11 cellular contexts compared by ENCODE assay signal in the genomic region with DNA sequence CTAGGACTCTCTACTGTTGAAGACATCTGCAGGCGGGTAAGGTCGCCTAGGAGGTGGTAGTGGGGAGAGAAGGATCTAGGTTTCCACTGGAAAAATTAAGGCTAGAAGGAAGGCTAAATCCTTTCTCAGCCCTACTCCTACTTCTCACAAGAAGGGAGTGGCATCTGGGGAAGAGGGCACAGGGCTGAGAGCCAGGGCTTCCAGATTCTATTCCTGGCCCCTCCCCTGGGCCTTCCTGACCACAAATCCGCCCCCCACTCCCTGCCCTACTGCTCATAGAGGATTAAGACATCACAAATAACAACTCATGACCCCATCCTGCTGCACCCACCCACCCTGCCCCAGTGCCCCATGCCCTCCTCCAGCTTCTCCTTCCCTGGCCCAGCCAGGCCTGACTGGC. TPM values are rescaled to one million over a fixed set of nuclear protein-coding genes. Genes with fewer than 3 reads are reported as not detected.
DNase-seq lines count a peak whose midpoint lies in the region; ATAC-seq and TF ChIP-seq lines count a peak whose summit lies in the region.
"Had no signal": no experiment of that assay in that cellular context is flagged by ENCODE, and none has a peak within 500 bp of the region (broad histone marks: within the 10 kb centered on the region; RNA-seq: fewer than 3 reads in every experiment).

No MANE protein-coding gene starts in this region.

- 68 to 76% methylated on average over 3 of the region's 3 CpGs for WGBS in upper lobe of left lung, 2 donors

- H3K36me3 ChIP-seq in mucosa of rectum (ENCODE audit: control insufficient read depth in 2 of 2, insufficient read depth in 2 of 2, low read length in 2 of 2) = no peaks in the 10 kb centered on the region
- H3K36me3 ChIP-seq in upper lobe of left lung = peaks cover 0 to 19% (median 13%) of the 10 kb centered on the region in 4 donors

- POLR2A ChIA-PET in activated naive CD8-positive, alpha-beta T cell treated with anti-CD3 and anti-CD28 coated beads, Interleukin-2, amount 10 ng/mL, durations not matched to agents 7 days and 5 days (lab: Charles Lee) = no interaction called here
- POLR2A ChIA-PET in activated CD4-positive, alpha-beta T cell treated with anti-CD3 and anti-CD28 coated beads, Interleukin-2, amount 10 ng/mL, durations not matched to agents 7 days and 5 days (lab: Charles Lee) = no interaction called here

- peak in 1 of 4 donors; percentile 10 for TF ChIP-seq POLR2A in upper lobe of left lung (IDR thresholded peaks at IDR 0.05)

- H3K36me3 Mint-ChIP-seq in activated naive CD8-positive, alpha-beta T cell treated with anti-CD3 and anti-CD28 coated beads, Interleukin-2, amount 10 ng/mL, durations not matched to agents 7 days and 5 days = peaks cover 8% of the 10 kb centered on the region
- H3K36me3 Mint-ChIP-seq in activated naive CD8-positive, alpha-beta T cell treated with anti-CD3 and anti-CD28 coated beads for 36 hours = no peaks in the 10 kb centered on the region
- H3K36me3 Mint-ChIP-seq in activated CD4-positive, alpha-beta T cell treated with anti-CD3 and anti-CD28 coated beads, Interleukin-2, amount 10 ng/mL, durations not matched to agents 7 days and 5 days (ENCODE audit: low read depth) = peaks cover 5% of the 10 kb centered on the region

- peak overlapping the region; percentile 88 for H3K4me3 Mint-ChIP-seq in activated naive CD8-positive, alpha-beta T cell treated with anti-CD3 and anti-CD28 coated beads, Interleukin-2, amount 10 ng/mL, durations not matched to agents 7 days and 5 days
- H3K4me3 Mint-ChIP-seq in activated naive CD8-positive, alpha-beta T cell treated with anti-CD3 and anti-CD28 coated beads for 36 hours = no peak overlapping the region
- no peak overlapping the region for H3K4me3 Mint-ChIP-seq in activated CD4-positive, alpha-beta T cell treated with anti-CD3 and anti-CD28 coated beads, Interleukin-2, amount 10 ng/mL, durations not matched to agents 7 days and 5 days

- CTCF ChIA-PET in activated CD4-positive, alpha-beta T cell treated with anti-CD3 and anti-CD28 coated beads, Interleukin-2, amount 10 ng/mL, durations not matched to agents 7 days and 5 days (lab: Charles Lee) = interaction anchor here (1.0 to 2.9 kb wide), 3 partner anchors 15 to 46 kb away, joined by 4 to 13 read pairs (median 4); no protein-coding TSS in a partner anchor

- H3K4me1 Mint-ChIP-seq in activated naive CD8-positive, alpha-beta T cell treated with anti-CD3 and anti-CD28 coated beads, Interleukin-2, amount 10 ng/mL, durations not matched to agents 7 days and 5 days = peaks cover 15% of the 10 kb centered on the region
- peaks cover 4% of the 10 kb centered on the region for H3K4me1 Mint-ChIP-seq in activated naive CD8-positive, alpha-beta T cell treated with anti-CD3 and anti-CD28 coated beads for 36 hours
- H3K4me1 Mint-ChIP-seq in activated CD4-positive, alpha-beta T cell treated with anti-CD3 and anti-CD28 coated beads, Interleukin-2, amount 10 ng/mL, durations not matched to agents 7 days and 5 days = peaks cover 18% of the 10 kb centered on the region

- ATAC-seq in activated naive CD8-positive, alpha-beta T cell treated with anti-CD3 and anti-CD28 coated beads, Interleukin-2, amount 10 ng/mL, durations not matched to agents 7 days and 5 days (ENCODE audit: low read depth) = no peak
- no peak for ATAC-seq in upper lobe of left lung (ENCODE audit: low FRiP score in 2 of 2)

- peak overlapping the region; percentile 43 to 48 for H3K4me3 ChIP-seq in mucosa of rectum (ENCODE audit: low read length in 2 of 2)
- H3K4me3 ChIP-seq in upper lobe of left lung = peak overlapping the region in 3 of 4 donors; percentile 79 to 95 (median 84)

- no peak for DNase-seq in activated naive CD8-positive, alpha-beta T cell treated with anti-CD3 and anti-CD28 coated beads, Interleukin-2, amount 10 ng/mL, durations not matched to agents 7 days and 5 days
- no peak for DNase-seq in activated naive CD8-positive, alpha-beta T cell treated with anti-CD3 and anti-CD28 coated beads for 36 hours
- DNase-seq in upper lobe of left lung (peak in 1 of 2 donors; percentile 68), epidermal melanocyte (ENCODE audit: insufficient read length, low spot score) (no peak), putamen (ENCODE audit: low spot score) (no peak)
- no peak for DNase-seq in activated CD4-positive, alpha-beta T cell treated with anti-CD3 and anti-CD28 coated beads, Interleukin-2, amount 10 ng/mL, durations not matched to agents 7 days and 5 days
- DNase-seq: activated T-cell treated with anti-CD3 and anti-CD28 coated beads, Interleukin-2, amount 50 U/mL, for 1 hour; C1 segment of cervical spinal cord had no signal

- no peak overlapping the region for H3K27ac Mint-ChIP-seq in activated naive CD8-positive, alpha-beta T cell treated with anti-CD3 and anti-CD28 coated beads, Interleukin-2, amount 10 ng/mL, durations not matched to agents 7 days and 5 days
- H3K27ac Mint-ChIP-seq in activated naive CD8-positive, alpha-beta T cell treated with anti-CD3 and anti-CD28 coated beads for 36 hours = no peak overlapping the region
- H3K27ac Mint-ChIP-seq in activated CD4-positive, alpha-beta T cell treated with anti-CD3 and anti-CD28 coated beads, Interleukin-2, amount 10 ng/mL, durations not matched to agents 7 days and 5 days = no peak overlapping the region

- H3K9me3 ChIP-seq in mucosa of rectum (ENCODE audit: control insufficient read depth in 2 of 2, low read length in 2 of 2) = no peaks in the 10 kb centered on the region
- H3K9me3 ChIP-seq in upper lobe of left lung = no peaks in the 10 kb centered on the region

- no peak for TF ChIP-seq CTCF in upper lobe of left lung (IDR thresholded peaks at IDR 0.05)

- H3K27me3 Mint-ChIP-seq in activated naive CD8-positive, alpha-beta T cell treated with anti-CD3 and anti-CD28 coated beads, Interleukin-2, amount 10 ng/mL, durations not matched to agents 7 days and 5 days = peaks cover 27% of the 10 kb centered on the region
- peaks cover 44% of the 10 kb centered on the region for H3K27me3 Mint-ChIP-seq in activated naive CD8-positive, alpha-beta T cell treated with anti-CD3 and anti-CD28 coated beads for 36 hours
- H3K27me3 Mint-ChIP-seq in activated CD4-positive, alpha-beta T cell treated with anti-CD3 and anti-CD28 coated beads, Interleukin-2, amount 10 ng/mL, durations not matched to agents 7 days and 5 days = peaks cover 22% of the 10 kb centered on the region

- H3K27me3 ChIP-seq in mucosa of rectum (ENCODE audit: control insufficient read depth in 2 of 2, insufficient read depth in 2 of 2, low read length in 2 of 2) = peaks cover 6% of the 10 kb centered on the region in 2 donors
- peaks cover 0 to 7% (median 0%) of the 10 kb centered on the region in 4 donors for H3K27me3 ChIP-seq in upper lobe of left lung

- peak overlapping the region; percentile 65 for H3K27ac ChIP-seq in cingulate gyrus (ENCODE audit: low read depth, low read length)
- peak overlapping the region in 1 of 2 donors; percentile 16 for H3K27ac ChIP-seq in mucosa of rectum (ENCODE audit: low read depth in 2 of 2, low read length in 2 of 2)
- H3K27ac ChIP-seq in upper lobe of left lung = peak overlapping the region; percentile 15 to 91 (median 90)

- H3K4me1 ChIP-seq in mucosa of rectum (ENCODE audit: control insufficient read depth in 2 of 2, insufficient read depth in 2 of 2, low read length in 2 of 2) = peaks cover 9 to 14% of the 10 kb centered on the region in 2 donors
- H3K4me1 ChIP-seq in upper lobe of left lung = peaks cover 38 to 63% (median 42%) of the 10 kb centered on the region in 4 donors

- H3K9me3 Mint-ChIP-seq in activated naive CD8-positive, alpha-beta T cell treated with anti-CD3 and anti-CD28 coated beads, Interleukin-2, amount 10 ng/mL, durations not matched to agents 7 days and 5 days = no peaks in the 10 kb centered on the region
- H3K9me3 Mint-ChIP-seq in activated naive CD8-positive, alpha-beta T cell treated with anti-CD3 and anti-CD28 coated beads for 36 hours = no peaks in the 10 kb centered on the region
- H3K9me3 Mint-ChIP-seq in activated CD4-positive, alpha-beta T cell treated with anti-CD3 and anti-CD28 coated beads, Interleukin-2, amount 10 ng/mL, durations not matched to agents 7 days and 5 days = no peaks in the 10 kb centered on the region

- peak overlapping the region; percentile 8 to 20 for H3K9ac ChIP-seq in mucosa of rectum (ENCODE audit: low read depth in 1 of 2, low read length in 2 of 2)

- no peak for TF ChIP-seq EP300 in upper lobe of left lung (IDR thresholded peaks at IDR 0.05)

RNA-seq across cellular contexts. Expression of a gene that starts 2.5 kb away (rescaled TPM):
- total RNA-seq in activated naive CD8-positive, alpha-beta T cell treated with anti-CD3 and anti-CD28 coated beads, Interleukin-2, amount 10 ng/mL, durations not matched to agents 7 days and 5 days = 10 to 100 TPM; 11.3 to 13.2 TPM
- 1 to 10 TPM; 4.2 to 4.7 TPM for total RNA-seq in activated naive CD8-positive, alpha-beta T cell treated with anti-CD3 and anti-CD28 coated beads for 36 hours
- 100 to 1,000 TPM in 3 of 6 donors, 10 to 100 TPM in 3; 45.1 to 211 (median 88.1) TPM for total RNA-seq in upper lobe of left lung
- total RNA-seq in activated CD4-positive, alpha-beta T cell treated with anti-CD3 and anti-CD28 coated beads, Interleukin-2, amount 10 ng/mL, durations not matched to agents 7 days and 5 days = 10 to 100 TPM; 12.1 to 18.8 TPM

RNA-seq across cellular contexts. Expression of a gene that starts 40.4 kb away (rescaled TPM):
- total RNA-seq in activated naive CD8-positive, alpha-beta T cell treated with anti-CD3 and anti-CD28 coated beads, Interleukin-2, amount 10 ng/mL, durations not matched to agents 7 days and 5 days = 10 to 100 TPM; 61.2 to 66.0 TPM
- 10 to 100 TPM; 57.0 to 59.1 TPM for total RNA-seq in activated naive CD8-positive, alpha-beta T cell treated with anti-CD3 and anti-CD28 coated beads for 36 hours
- total RNA-seq in upper lobe of left lung = 100 to 1,000 TPM; 200 to 495 (median 327) TPM
- total RNA-seq in activated CD4-positive, alpha-beta T cell treated with anti-CD3 and anti-CD28 coated beads, Interleukin-2, amount 10 ng/mL, durations not matched to agents 7 days and 5 days = 10 to 100 TPM; 82.4 to 83.4 TPM

RNA-seq across cellular contexts. Expression of a gene that starts 45.0 kb away (rescaled TPM):
- total RNA-seq in activated naive CD8-positive, alpha-beta T cell treated with anti-CD3 and anti-CD28 coated beads, Interleukin-2, amount 10 ng/mL, durations not matched to agents 7 days and 5 days = not detected
- total RNA-seq in activated naive CD8-positive, alpha-beta T cell treated with anti-CD3 and anti-CD28 coated beads for 36 hours = not detected
- under 1 TPM in 5 of 6 donors, not detected in 1; 0.15 to 0.78 (median 0.47) TPM for total RNA-seq in upper lobe of left lung
- not detected for total RNA-seq in activated CD4-positive, alpha-beta T cell treated with anti-CD3 and anti-CD28 coated beads, Interleukin-2, amount 10 ng/mL, durations not matched to agents 7 days and 5 days
- total RNA-seq: endothelial cell of umbilical vein had no signal
